Comparison of ENCODE assay signal across 23 cellular contexts in the genomic region with DNA sequence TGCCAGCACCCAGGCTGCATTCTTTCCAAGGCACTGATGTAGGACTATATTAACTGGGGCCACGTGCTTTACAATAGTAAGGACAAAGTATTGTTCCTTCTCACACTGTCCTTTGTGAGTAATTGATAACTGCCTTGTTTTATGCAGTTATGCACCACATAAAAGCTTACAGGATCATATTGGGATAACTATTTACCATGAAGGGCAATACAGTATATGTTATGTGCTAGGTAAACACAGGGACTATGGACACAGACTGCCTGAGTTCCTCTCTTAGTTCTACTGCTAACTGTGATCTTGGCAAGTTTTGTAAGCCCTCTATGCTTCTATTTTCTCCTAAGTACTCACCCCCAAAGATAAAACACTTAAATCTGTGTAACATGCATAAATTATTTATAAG.
"Had no signal": no experiment of that assay in that cellular context is flagged by ENCODE, and none has a peak within 500 bp of the region (broad histone marks: within the 10 kb centered on the region; RNA-seq: fewer than 3 reads in every experiment).

No MANE protein-coding gene starts in this region.

- H3K9me3 ChIP-seq: esophagus muscularis mucosa, gastrocnemius medialis, heart right ventricle, left lung, lower lobe of right lung had no signal

- ATAC-seq: gastrocnemius medialis, heart right ventricle, left lung, left ventricle myocardium superior, lower lobe of right lung had no signal

- DNase-seq: dermis blood vessel endothelial cell; dorsolateral prefrontal cortex; effector CD4-positive, alpha-beta T cell; effector memory CD4-positive, alpha-beta T cell; foreskin fibroblast; foreskin melanocyte; gastrocnemius medialis; glutamatergic neuron; head of caudate nucleus; heart right ventricle; hippocampal formation; left lung; left ventricle myocardium superior; lower lobe of right lung; mesenchymal stem cell; midbrain; naive B cell had no signal

- FAIRE-seq: colon, endothelial cell of umbilical vein, islet of Langerhans, keratinocyte had no signal

- H3K4me3 ChIP-seq: coronary artery, dorsolateral prefrontal cortex, esophagus muscularis mucosa, gastrocnemius medialis, heart right ventricle, left lung, lower lobe of right lung had no signal

- H3K36me3 ChIP-seq: esophagus muscularis mucosa, gastrocnemius medialis, heart right ventricle, left lung, lower lobe of right lung had no signal

- H3K27me3 ChIP-seq: dorsolateral prefrontal cortex, esophagus muscularis mucosa, gastrocnemius medialis, heart right ventricle, left lung had no signal

- H3K4me1 ChIP-seq: esophagus muscularis mucosa, gastrocnemius medialis, heart right ventricle, left lung, lower lobe of right lung had no signal

- H3K27ac ChIP-seq: coronary artery, esophagus muscularis mucosa, gastrocnemius medialis, heart right ventricle, left lung, lower lobe of right lung had no signal
